2 cellular contexts compared by ENCODE assay signal in the genomic region with DNA sequence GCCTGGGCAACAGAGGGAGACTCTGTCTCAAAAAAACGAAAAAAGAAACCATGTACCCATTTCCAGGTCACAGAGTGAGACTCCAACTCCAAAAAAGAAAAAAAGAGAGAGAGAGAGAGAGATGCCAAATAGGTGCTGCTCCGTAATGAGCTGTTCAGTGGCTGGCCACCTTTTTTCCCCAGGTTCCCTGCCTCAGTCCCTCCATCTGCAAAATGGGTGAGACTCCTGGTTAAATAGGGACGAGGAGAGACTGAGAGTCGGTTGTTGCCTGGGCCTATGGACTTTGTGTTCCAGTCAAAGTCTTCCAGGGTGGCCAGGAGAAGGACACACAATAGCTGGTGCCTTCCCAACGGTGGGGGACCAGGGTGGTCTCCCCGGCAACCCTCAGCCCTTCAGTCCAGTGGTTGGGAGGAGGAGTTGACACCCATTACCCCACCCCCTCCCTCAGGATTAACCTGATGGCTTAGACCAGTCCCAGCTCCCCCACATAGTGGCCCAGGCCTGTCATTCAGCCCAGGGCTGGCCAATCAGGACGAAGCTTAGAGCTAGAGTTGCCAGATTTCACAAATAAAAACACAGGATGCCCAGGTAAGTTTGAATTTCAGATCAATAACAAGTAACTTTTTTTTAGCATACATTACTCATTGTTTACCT.
TF ChIP-seq lines count a peak whose summit lies in the region.

No MANE protein-coding gene starts in this region.

TF ChIP-seq in HepG2, 621 proteins besides CTCF, POLR2A, EP300 and RAD21 (continues in another document):
- no peak for TF ChIP-seq ZNF121 (CRISPR knock-in tag; IDR thresholded peaks at IDR 0.05)
- no peak for TF ChIP-seq ZFAT (CRISPR knock-in tag; conservative IDR thresholded peaks at IDR 0.05)
- no peak for TF ChIP-seq KDM3A (CRISPR knock-in tag; IDR thresholded peaks at IDR 0.05; ENCODE audit: low read depth)
- no peak for TF ChIP-seq ZNF839 (CRISPR knock-in tag; IDR thresholded peaks at IDR 0.05; ENCODE audit: borderline replicate concordance)
- TF ChIP-seq, protein P1, sequence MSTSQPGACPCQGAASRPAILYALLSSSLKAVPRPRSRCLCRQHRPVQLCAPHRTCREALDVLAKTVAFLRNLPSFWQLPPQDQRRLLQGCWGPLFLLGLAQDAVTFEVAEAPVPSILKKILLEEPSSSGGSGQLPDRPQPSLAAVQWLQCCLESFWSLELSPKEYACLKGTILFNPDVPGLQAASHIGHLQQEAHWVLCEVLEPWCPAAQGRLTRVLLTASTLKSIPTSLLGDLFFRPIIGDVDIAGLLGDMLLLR (CRISPR knock-in tag; IDR thresholded peaks at IDR 0.05): 0 out of 2 replicates have a peak, but pooled peaks have one; percentile 14
- TF ChIP-seq PBX2 (CRISPR knock-in tag; IDR thresholded peaks at IDR 0.05): peak; percentile 78
- peak; percentile 93; the same call in 1 of the 2 replicates for TF ChIP-seq CHD4 (IDR thresholded peaks at IDR 0.05; ENCODE audit: borderline replicate concordance, low read length)
- TF ChIP-seq SALL1 (CRISPR knock-in tag; IDR thresholded peaks at IDR 0.05): 0 out of 2 replicates have a peak, but pooled peaks have one; percentile 5
- no peak for TF ChIP-seq MYNN (CRISPR knock-in tag; IDR thresholded peaks at IDR 0.05; ENCODE audit: low read depth)
- TF ChIP-seq NBN (conservative IDR thresholded peaks at IDR 0.05): no peak
- TF ChIP-seq, protein P2, sequence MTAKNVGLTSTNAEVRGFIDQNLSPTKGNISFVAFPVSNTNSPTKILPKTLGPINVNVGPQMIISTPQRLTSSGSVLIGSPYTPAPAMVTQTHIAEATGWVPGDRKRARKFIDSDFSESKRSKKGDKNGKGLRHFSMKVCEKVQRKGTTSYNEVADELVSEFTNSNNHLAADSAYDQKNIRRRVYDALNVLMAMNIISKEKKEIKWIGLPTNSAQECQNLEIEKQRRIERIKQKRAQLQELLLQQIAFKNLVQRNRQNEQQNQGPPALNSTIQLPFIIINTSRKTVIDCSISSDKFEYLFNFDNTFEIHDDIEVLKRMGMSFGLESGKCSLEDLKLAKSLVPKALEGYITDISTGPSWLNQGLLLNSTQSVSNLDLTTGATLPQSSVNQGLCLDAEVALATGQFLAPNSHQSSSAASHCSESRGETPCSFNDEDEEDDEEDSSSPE (CRISPR knock-in tag; IDR thresholded peaks at IDR 0.05): no peak
- TF ChIP-seq, protein P3, sequence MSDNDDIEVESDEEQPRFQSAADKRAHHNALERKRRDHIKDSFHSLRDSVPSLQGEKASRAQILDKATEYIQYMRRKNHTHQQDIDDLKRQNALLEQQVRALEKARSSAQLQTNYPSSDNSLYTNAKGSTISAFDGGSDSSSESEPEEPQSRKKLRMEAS (IDR thresholded peaks at IDR 0.05): no peak
- no peak for TF ChIP-seq CEBPB (IDR thresholded peaks at IDR 0.05; ENCODE audit: borderline replicate concordance, low read depth, low read length)
- TF ChIP-seq ZBTB43 (CRISPR knock-in tag; conservative IDR thresholded peaks at IDR 0.05): no peak
- no peak for TF ChIP-seq SCMH1 (CRISPR knock-in tag; IDR thresholded peaks at IDR 0.05; ENCODE audit: borderline replicate concordance)
- TF ChIP-seq ZNF670 (CRISPR knock-in tag; IDR thresholded peaks at IDR 0.05; ENCODE audit: borderline replicate concordance): no peak
- TF ChIP-seq SMAD1 (CRISPR knock-in tag; IDR thresholded peaks at IDR 0.05; ENCODE audit: borderline replicate concordance, low read depth): no peak
- TF ChIP-seq DNMT1 (CRISPR knock-in tag; IDR thresholded peaks at IDR 0.05): no peak
- TF ChIP-seq CAMTA2 (CRISPR knock-in tag; IDR thresholded peaks at IDR 0.05; ENCODE audit: borderline replicate concordance): no peak
- TF ChIP-seq ZNF558 (CRISPR knock-in tag; IDR thresholded peaks at IDR 0.05; ENCODE audit: borderline replicate concordance): no peak
- TF ChIP-seq KDM1A (CRISPR knock-in tag; IDR thresholded peaks at IDR 0.05): peak; percentile 31; the same call in 1 of the 2 replicates
- TF ChIP-seq ZFP82 (CRISPR knock-in tag; IDR thresholded peaks at IDR 0.05; ENCODE audit: borderline replicate concordance): no peak
- TF ChIP-seq HOXD1 (CRISPR knock-in tag; IDR thresholded peaks at IDR 0.05): no peak
- TF ChIP-seq NFYB (CRISPR knock-in tag; IDR thresholded peaks at IDR 0.05): peak; percentile 49; the same call in 1 of the 2 replicates
- TF ChIP-seq ZNF709 (CRISPR knock-in tag; IDR thresholded peaks at IDR 0.05): no peak
- TF ChIP-seq ZNF501 (CRISPR knock-in tag; IDR thresholded peaks at IDR 0.05): no peak
- TF ChIP-seq AKAP8 (CRISPR knock-in tag; IDR thresholded peaks at IDR 0.05): no peak
- TF ChIP-seq IRF2 (CRISPR knock-in tag; IDR thresholded peaks at IDR 0.05): no peak
- no peak for TF ChIP-seq ETS1 (CRISPR knock-in tag; IDR thresholded peaks at IDR 0.05)
- TF ChIP-seq ZNF430 (CRISPR knock-in tag; IDR thresholded peaks at IDR 0.05): no peak
- TF ChIP-seq CREM (IDR thresholded peaks at IDR 0.05): no peak
- no peak for TF ChIP-seq CREM (CRISPR knock-in tag; IDR thresholded peaks at IDR 0.05)
- TF ChIP-seq ZNF460 (CRISPR knock-in tag; IDR thresholded peaks at IDR 0.05; ENCODE audit: borderline replicate concordance): no peak
- no peak for TF ChIP-seq PPARG (CRISPR knock-in tag; conservative IDR thresholded peaks at IDR 0.05)

TF ChIP-seq in H1, 55 proteins besides CTCF, POLR2A, EP300 and RAD21:
- TF ChIP-seq SIX5 (IDR thresholded peaks at IDR 0.05; ENCODE audit: low read depth, low read length) (no peak), HDAC2 (IDR thresholded peaks at IDR 0.05; ENCODE audit: borderline replicate concordance in 1 of 2, low read depth in 2 of 2, low read length in 2 of 2) (peak in 1 of 2 experiments; percentile 55; a peak in 1 of 4 replicates), KDM1A (IDR thresholded peaks at IDR 0.05; ENCODE audit: borderline replicate concordance, low read length) (peak; percentile 95; the same call in 1 of the 2 replicates)
TF ChIP-seq in H1: peak in this region for 2.
